Comparison of ENCODE assay signal across 2 cellular contexts in the genomic region with DNA sequence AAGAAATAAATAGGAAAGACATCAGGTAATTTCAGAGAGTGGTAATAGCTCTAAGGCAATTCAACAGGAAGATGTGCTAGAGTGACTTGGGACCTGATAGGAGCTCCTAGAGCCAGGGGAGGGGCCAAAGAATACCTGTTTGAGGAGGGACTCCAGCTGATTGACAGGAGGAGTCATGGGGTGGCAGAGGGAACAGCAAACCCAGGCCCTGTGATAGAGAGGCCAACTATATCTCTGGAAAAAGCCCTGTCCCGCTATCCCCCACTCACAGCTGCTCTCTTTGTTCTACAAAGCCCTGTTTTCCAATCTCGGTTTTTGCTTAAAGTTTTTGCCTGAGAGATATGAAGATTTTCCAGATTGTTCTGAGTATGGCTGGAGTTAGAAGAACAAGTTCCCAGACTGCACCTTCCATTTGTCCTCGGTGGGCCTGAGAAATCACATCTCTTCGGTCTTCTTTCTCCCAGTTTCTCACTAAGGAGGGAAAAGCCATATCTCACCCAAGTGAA.
TF ChIP-seq lines count a peak whose summit lies in the region.

No MANE protein-coding gene starts in this region.

TF ChIP-seq in GM12878, 131 proteins besides CTCF, POLR2A, EP300 and RAD21:
- TF ChIP-seq, protein P1, sequence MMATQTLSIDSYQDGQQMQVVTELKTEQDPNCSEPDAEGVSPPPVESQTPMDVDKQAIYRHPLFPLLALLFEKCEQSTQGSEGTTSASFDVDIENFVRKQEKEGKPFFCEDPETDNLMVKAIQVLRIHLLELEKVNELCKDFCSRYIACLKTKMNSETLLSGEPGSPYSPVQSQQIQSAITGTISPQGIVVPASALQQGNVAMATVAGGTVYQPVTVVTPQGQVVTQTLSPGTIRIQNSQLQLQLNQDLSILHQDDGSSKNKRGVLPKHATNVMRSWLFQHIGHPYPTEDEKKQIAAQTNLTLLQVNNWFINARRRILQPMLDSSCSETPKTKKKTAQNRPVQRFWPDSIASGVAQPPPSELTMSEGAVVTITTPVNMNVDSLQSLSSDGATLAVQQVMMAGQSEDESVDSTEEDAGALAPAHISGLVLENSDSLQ (IDR thresholded peaks at IDR 0.05): peak; percentile 82
- TF ChIP-seq, protein P2, sequence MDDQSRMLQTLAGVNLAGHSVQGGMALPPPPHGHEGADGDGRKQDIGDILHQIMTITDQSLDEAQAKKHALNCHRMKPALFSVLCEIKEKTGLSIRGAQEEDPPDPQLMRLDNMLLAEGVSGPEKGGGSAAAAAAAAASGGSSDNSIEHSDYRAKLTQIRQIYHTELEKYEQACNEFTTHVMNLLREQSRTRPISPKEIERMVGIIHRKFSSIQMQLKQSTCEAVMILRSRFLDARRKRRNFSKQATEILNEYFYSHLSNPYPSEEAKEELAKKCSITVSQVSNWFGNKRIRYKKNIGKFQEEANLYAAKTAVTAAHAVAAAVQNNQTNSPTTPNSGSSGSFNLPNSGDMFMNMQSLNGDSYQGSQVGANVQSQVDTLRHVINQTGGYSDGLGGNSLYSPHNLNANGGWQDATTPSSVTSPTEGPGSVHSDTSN (IDR thresholded peaks at IDR 0.05; ENCODE audit: insufficient replicate concordance, low read depth, low read length): peak; percentile 60
- no peak for TF ChIP-seq NR2C1 (IDR thresholded peaks at IDR 0.05)
- no peak for TF ChIP-seq TAF1 (IDR thresholded peaks at IDR 0.05; ENCODE audit: borderline replicate concordance, low read depth, low read length)
- no peak for TF ChIP-seq KLF5 (IDR thresholded peaks at IDR 0.05; ENCODE audit: partially characterized antibody)
- TF ChIP-seq ZNF207 (IDR thresholded peaks at IDR 0.05; ENCODE audit: borderline replicate concordance): no peak

TF ChIP-seq in SK-N-SH treated with all-trans-retinoic acid at 6 μM for 48 hours, 23 proteins besides CTCF, POLR2A, EP300 and RAD21:
- TF ChIP-seq, protein P3, sequence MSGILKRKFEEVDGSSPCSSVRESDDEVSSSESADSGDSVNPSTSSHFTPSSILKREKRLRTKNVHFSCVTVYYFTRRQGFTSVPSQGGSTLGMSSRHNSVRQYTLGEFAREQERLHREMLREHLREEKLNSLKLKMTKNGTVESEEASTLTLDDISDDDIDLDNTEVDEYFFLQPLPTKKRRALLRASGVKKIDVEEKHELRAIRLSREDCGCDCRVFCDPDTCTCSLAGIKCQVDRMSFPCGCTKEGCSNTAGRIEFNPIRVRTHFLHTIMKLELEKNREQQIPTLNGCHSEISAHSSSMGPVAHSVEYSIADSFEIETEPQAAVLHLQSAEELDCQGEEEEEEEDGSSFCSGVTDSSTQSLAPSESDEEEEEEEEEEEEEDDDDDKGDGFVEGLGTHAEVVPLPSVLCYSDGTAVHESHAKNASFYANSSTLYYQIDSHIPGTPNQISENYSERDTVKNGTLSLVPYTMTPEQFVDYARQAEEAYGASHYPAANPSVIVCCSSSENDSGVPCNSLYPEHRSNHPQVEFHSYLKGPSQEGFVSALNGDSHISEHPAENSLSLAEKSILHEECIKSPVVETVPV (CRISPR knock-in tag; IDR thresholded peaks at IDR 0.05): no peak
- TF ChIP-seq, protein P4, sequence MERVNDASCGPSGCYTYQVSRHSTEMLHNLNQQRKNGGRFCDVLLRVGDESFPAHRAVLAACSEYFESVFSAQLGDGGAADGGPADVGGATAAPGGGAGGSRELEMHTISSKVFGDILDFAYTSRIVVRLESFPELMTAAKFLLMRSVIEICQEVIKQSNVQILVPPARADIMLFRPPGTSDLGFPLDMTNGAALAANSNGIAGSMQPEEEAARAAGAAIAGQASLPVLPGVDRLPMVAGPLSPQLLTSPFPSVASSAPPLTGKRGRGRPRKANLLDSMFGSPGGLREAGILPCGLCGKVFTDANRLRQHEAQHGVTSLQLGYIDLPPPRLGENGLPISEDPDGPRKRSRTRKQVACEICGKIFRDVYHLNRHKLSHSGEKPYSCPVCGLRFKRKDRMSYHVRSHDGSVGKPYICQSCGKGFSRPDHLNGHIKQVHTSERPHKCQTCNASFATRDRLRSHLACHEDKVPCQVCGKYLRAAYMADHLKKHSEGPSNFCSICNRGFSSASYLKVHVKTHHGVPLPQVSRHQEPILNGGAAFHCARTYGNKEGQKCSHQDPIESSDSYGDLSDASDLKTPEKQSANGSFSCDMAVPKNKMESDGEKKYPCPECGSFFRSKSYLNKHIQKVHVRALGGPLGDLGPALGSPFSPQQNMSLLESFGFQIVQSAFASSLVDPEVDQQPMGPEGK (CRISPR knock-in tag; IDR thresholded peaks at IDR 0.05; ENCODE audit: borderline replicate concordance): no peak
- TF ChIP-seq PPARA (CRISPR knock-in tag; IDR thresholded peaks at IDR 0.05; ENCODE audit: borderline replicate concordance) (no peak), RARB (CRISPR knock-in tag; IDR thresholded peaks at IDR 0.05) (no peak), ZFP30 (CRISPR knock-in tag; IDR thresholded peaks at IDR 0.05) (no peak), ARNTL (CRISPR knock-in tag; IDR thresholded peaks at IDR 0.05; ENCODE audit: borderline replicate concordance, low read depth) (no peak), OSR1 (CRISPR knock-in tag; IDR thresholded peaks at IDR 0.05) (no peak), ESRRG (CRISPR knock-in tag; IDR thresholded peaks at IDR 0.05) (no peak), TCF4 (CRISPR knock-in tag; IDR thresholded peaks at IDR 0.05; ENCODE audit: borderline replicate concordance) (no peak), ZNF70 (CRISPR knock-in tag; IDR thresholded peaks at IDR 0.05) (no peak), BACH2 (CRISPR knock-in tag; IDR thresholded peaks at IDR 0.05; ENCODE audit: borderline replicate concordance) (no peak), ZC3H10 (CRISPR knock-in tag; IDR thresholded peaks at IDR 0.05) (no peak)
- TF ChIP-seq, protein P5, sequence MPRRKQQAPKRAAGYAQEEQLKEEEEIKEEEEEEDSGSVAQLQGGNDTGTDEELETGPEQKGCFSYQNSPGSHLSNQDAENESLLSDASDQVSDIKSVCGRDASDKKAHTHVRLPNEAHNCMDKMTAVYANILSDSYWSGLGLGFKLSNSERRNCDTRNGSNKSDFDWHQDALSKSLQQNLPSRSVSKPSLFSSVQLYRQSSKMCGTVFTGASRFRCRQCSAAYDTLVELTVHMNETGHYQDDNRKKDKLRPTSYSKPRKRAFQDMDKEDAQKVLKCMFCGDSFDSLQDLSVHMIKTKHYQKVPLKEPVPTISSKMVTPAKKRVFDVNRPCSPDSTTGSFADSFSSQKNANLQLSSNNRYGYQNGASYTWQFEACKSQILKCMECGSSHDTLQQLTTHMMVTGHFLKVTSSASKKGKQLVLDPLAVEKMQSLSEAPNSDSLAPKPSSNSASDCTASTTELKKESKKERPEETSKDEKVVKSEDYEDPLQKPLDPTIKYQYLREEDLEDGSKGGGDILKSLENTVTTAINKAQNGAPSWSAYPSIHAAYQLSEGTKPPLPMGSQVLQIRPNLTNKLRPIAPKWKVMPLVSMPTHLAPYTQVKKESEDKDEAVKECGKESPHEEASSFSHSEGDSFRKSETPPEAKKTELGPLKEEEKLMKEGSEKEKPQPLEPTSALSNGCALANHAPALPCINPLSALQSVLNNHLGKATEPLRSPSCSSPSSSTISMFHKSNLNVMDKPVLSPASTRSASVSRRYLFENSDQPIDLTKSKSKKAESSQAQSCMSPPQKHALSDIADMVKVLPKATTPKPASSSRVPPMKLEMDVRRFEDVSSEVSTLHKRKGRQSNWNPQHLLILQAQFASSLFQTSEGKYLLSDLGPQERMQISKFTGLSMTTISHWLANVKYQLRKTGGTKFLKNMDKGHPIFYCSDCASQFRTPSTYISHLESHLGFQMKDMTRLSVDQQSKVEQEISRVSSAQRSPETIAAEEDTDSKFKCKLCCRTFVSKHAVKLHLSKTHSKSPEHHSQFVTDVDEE (CRISPR knock-in tag; IDR thresholded peaks at IDR 0.05): no peak
- TF ChIP-seq, protein P6, sequence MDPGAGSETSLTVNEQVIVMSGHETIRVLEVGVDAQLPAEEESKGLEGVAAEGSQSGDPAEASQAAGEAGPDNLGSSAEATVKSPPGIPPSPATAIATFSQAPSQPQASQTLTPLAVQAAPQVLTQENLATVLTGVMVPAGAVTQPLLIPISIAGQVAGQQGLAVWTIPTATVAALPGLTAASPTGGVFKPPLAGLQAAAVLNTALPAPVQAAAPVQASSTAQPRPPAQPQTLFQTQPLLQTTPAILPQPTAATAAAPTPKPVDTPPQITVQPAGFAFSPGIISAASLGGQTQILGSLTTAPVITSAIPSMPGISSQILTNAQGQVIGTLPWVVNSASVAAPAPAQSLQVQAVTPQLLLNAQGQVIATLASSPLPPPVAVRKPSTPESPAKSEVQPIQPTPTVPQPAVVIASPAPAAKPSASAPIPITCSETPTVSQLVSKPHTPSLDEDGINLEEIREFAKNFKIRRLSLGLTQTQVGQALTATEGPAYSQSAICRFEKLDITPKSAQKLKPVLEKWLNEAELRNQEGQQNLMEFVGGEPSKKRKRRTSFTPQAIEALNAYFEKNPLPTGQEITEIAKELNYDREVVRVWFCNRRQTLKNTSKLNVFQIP (CRISPR knock-in tag; IDR thresholded peaks at IDR 0.05; ENCODE audit: borderline replicate concordance, low read depth): no peak
- TF ChIP-seq, protein P7, sequence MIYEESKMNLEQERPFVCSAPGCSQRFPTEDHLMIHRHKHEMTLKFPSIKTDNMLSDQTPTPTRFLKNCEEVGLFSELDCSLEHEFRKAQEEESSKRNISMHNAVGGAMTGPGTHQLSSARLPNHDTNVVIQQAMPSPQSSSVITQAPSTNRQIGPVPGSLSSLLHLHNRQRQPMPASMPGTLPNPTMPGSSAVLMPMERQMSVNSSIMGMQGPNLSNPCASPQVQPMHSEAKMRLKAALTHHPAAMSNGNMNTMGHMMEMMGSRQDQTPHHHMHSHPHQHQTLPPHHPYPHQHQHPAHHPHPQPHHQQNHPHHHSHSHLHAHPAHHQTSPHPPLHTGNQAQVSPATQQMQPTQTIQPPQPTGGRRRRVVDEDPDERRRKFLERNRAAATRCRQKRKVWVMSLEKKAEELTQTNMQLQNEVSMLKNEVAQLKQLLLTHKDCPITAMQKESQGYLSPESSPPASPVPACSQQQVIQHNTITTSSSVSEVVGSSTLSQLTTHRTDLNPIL (CRISPR knock-in tag; IDR thresholded peaks at IDR 0.05; ENCODE audit: low read depth): no peak
TF ChIP-seq in SK-N-SH treated with all-trans-retinoic acid at 6 μM for 48 hours: peak in this region for 0.
